ENCODE assay signal across 8 cellular contexts in the genomic region with DNA sequence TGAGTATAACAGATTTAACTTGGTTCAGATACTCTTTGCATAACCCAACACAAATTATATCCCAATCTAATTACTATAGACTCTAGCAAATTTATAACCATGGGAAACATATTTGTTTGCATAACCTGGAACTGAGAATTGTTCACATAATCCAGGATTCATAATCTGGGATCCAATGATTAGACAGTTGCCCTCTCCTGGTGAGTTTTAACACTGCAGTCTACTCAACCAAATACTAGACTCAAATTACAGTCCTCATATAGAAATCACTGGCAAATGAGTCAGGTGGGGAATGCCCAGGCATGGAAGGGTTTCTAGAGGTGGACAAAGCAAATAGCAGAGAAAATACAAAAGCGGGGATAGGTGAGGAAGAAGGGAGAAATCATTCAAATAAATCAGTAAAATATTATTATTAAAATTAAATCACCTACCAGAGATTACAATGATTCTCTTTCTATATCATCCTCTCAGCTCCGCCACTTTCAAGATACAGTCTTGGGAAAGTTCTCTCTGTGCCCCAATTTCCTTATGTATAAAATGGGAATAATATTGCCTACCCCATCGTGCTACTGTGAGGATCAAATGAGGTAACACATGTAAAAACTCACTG. TPM values are rescaled to one million over a fixed set of nuclear protein-coding genes. Genes with fewer than 3 reads are reported as not detected.
DNase-seq lines count a peak whose midpoint lies in the region; ATAC-seq, FAIRE-seq and TF ChIP-seq lines count a peak whose summit lies in the region.

No MANE protein-coding gene starts in this region.

- 68 to 70% methylated on average over 3 of the region's 3 CpGs for WGBS in aorta, 2 donors

- H3K4me3 ChIP-seq in aorta (ENCODE audit: low read length in 2 of 2): no peak overlapping the region

- DNase-seq in CD14-positive monocyte (ENCODE audit: low spot score) (no peak), GM12891 (ENCODE audit: insufficient read length, low spot score) (no peak), NCI-H146 (lab: John Stamatoyannopoulos, UW) (peak; percentile 55), WTC11 (ENCODE audit: low spot score) (no peak), foreskin keratinocyte (peak; percentile 60 to 83), progenitor cell of endocrine pancreas (ENCODE audit: low spot score, unreplicated experiment) (no peak), aorta (no peak), amniotic stem cell (lab: John Stamatoyannopoulos, UW) (no peak)

- H3K4me1 Mint-ChIP-seq in CD14-positive monocyte (peaks cover 66% of the 10 kb centered on the region), WTC11 (peaks cover 8% of the 10 kb centered on the region), progenitor cell of endocrine pancreas (ENCODE audit: low read depth) (peaks cover 22% of the 10 kb centered on the region)

- H3K27ac Mint-ChIP-seq in CD14-positive monocyte (peak overlapping the region in 2 of 7 donors; percentile 44 to 61), WTC11 (no peak overlapping the region), progenitor cell of endocrine pancreas (no peak overlapping the region)

- H3K4me1 ChIP-seq in foreskin keratinocyte (peaks cover 15% of the 10 kb centered on the region), aorta (ENCODE audit: control insufficient read depth in 1 of 2, insufficient read depth in 2 of 2, low read length in 2 of 2) (no peaks in the 10 kb centered on the region)

- TF ChIP-seq POLR2A in GM12891 (IDR thresholded peaks at IDR 0.05; ENCODE audit: low read depth, low read length): no peak

- H3K36me3 Mint-ChIP-seq in CD14-positive monocyte (peaks cover 24 to 40% of the 10 kb centered on the region in 2 donors), WTC11 (no peaks in the 10 kb centered on the region), progenitor cell of endocrine pancreas (ENCODE audit: insufficient read depth) (peaks cover 9% of the 10 kb centered on the region)

- POLR2A ChIA-PET in WTC11 (lab: Charles Lee): no interaction called here

- intact Hi-C loops in CD14-positive monocyte (cut with micrococcal nuclease): no loop called here
- intact Hi-C loops in aorta (cut with DNase I): loop anchor here (10.0 kb wide), 1 partner anchor 328 kb away; the partner anchor contains the start of gene SAMD4A (in 2 of the 2)

- CTCF ChIA-PET in WTC11 (lab: Charles Lee): interaction anchor here (0.7 to 1.3 kb wide), 4 partner anchors 9 to 39 kb away, joined by 3 to 4 read pairs (median 3); partner anchors contain the start of gene GCH1

- TF ChIP-seq CTCF in CD14-positive monocyte (IDR thresholded peaks at IDR 0.05) (peak; percentile 82), WTC11 (IDR thresholded peaks at IDR 0.05) (peak; percentile 65), foreskin keratinocyte (conservative IDR thresholded peaks at IDR 0.05) (peak; percentile 90), progenitor cell of endocrine pancreas (IDR thresholded peaks at IDR 0.05; ENCODE audit: unreplicated experiment) (peak; percentile 67)

- no peaks in the 10 kb centered on the region for H3K9me3 ChIP-seq in aorta (ENCODE audit: control insufficient read depth, low read length)

- peak overlapping the region; percentile 36 for H3K27ac ChIP-seq in foreskin keratinocyte
- H3K27ac ChIP-seq in aorta (ENCODE audit: low read depth in 1 of 2, low read length in 2 of 2): no peak overlapping the region

- H3K27me3 ChIP-seq in foreskin keratinocyte (no peaks in the 10 kb centered on the region), aorta (ENCODE audit: control insufficient read depth in 1 of 2, insufficient read depth in 2 of 2, low read length in 1 of 2) (no peaks in the 10 kb centered on the region)

- H3K9me3 Mint-ChIP-seq in CD14-positive monocyte (peaks cover 0 to 5% (median 0%) of the 10 kb centered on the region in 7 donors), WTC11 (no peaks in the 10 kb centered on the region), progenitor cell of endocrine pancreas (ENCODE audit: low read depth) (no peaks in the 10 kb centered on the region)

- H3K36me3 ChIP-seq in aorta (ENCODE audit: control insufficient read depth in 1 of 2, insufficient read depth in 2 of 2, low read length in 1 of 2): no peaks in the 10 kb centered on the region

- peak; percentile 40 for FAIRE-seq in GM12891 (lab: Jason Lieb, UNC)

- ATAC-seq in WTC11 (peak; percentile 65; the same call in 1 of the 2 replicates), foreskin keratinocyte (peak; percentile 88), aorta (ENCODE audit: low FRiP score) (no peak)

- H3K27me3 Mint-ChIP-seq in CD14-positive monocyte (ENCODE audit: low read depth in 3 of 3): no peaks in the 10 kb centered on the region
- H3K27me3 Mint-ChIP-seq in WTC11 (ENCODE audit: low read depth): no peaks in the 10 kb centered on the region
- H3K27me3 Mint-ChIP-seq in progenitor cell of endocrine pancreas: no peaks in the 10 kb centered on the region

- no peak overlapping the region for H3K4me3 Mint-ChIP-seq in CD14-positive monocyte
- no peak overlapping the region for H3K4me3 Mint-ChIP-seq in WTC11
- H3K4me3 Mint-ChIP-seq in progenitor cell of endocrine pancreas (ENCODE audit: low read depth): no peak overlapping the region

TF ChIP-seq in GM12891, 5 proteins besides CTCF, POLR2A, EP300 and RAD21:
- TF ChIP-seq SPI1 (IDR thresholded peaks at IDR 0.05; ENCODE audit: low read depth, low read length): no peak
- no peak for TF ChIP-seq TAF1 (IDR thresholded peaks at IDR 0.05; ENCODE audit: low read depth, low read length)
- no peak for TF ChIP-seq POU2F2 (IDR thresholded peaks at IDR 0.05; ENCODE audit: low read depth, low read length)
- no peak for TF ChIP-seq POLR2AphosphoS5 (IDR thresholded peaks at IDR 0.05; ENCODE audit: low read depth, low read length)
- no peak for TF ChIP-seq PAX5 (IDR thresholded peaks at IDR 0.05; ENCODE audit: insufficient read depth, low read length, severe bottlenecking)

TF ChIP-seq in WTC11, 78 proteins besides CTCF, POLR2A, EP300 and RAD21:
- no peak for TF ChIP-seq ZNF263 (CRISPR knock-in tag; IDR thresholded peaks at IDR 0.05; ENCODE audit: low read depth)
- TF ChIP-seq ZNF671 (CRISPR knock-in tag; IDR thresholded peaks at IDR 0.05): no peak
- TF ChIP-seq SMAD4 (CRISPR knock-in tag; IDR thresholded peaks at IDR 0.05): no peak
- no peak for TF ChIP-seq ELF4 (CRISPR knock-in tag; IDR thresholded peaks at IDR 0.05; ENCODE audit: low read depth)
- no peak for TF ChIP-seq ZNF423 (CRISPR knock-in tag; IDR thresholded peaks at IDR 0.05)
- no peak for TF ChIP-seq ATF3 (CRISPR knock-in tag; conservative IDR thresholded peaks at IDR 0.05)

RNA-seq across cellular contexts. Expression of gene GCH1, which starts 9.4 kb away (rescaled TPM):
- polyA plus RNA-seq in CD14-positive monocyte: 10 to 100 TPM; 55.3 to 63.3 TPM
- polyA plus RNA-seq in GM12891 (2012; ENCODE audit: low read depth, missing spikeins): 13.7 TPM
- total RNA-seq in WTC11 (2021): 9.2 to 10.3 TPM (median 9.8 TPM) in 3 replicates
- 3.8 and 4.4 TPM in 2 replicates for total RNA-seq in foreskin keratinocyte
- 2.8 and 3.1 TPM in 2 replicates for polyA plus RNA-seq in foreskin keratinocyte
- total RNA-seq in progenitor cell of endocrine pancreas: 33.4 and 35.4 TPM in 2 replicates
- 1 to 10 TPM; 6.0 to 7.4 TPM for total RNA-seq in aorta
- 10 to 100 TPM in 1 of 2 donors, 1 to 10 TPM in 1; 1.3 to 10.4 TPM for polyA plus RNA-seq in aorta

Comparison
In these comparisons a context has a peak if more than half of its experiments do, and no peak if none do; other contexts are left out.
1. DNase-seq: peak in NCI-H146 (single experiment) and foreskin keratinocyte (2 of 2); none in CD14-positive monocyte (single experiment), GM12891 (single experiment), WTC11 (single experiment), progenitor cell of endocrine pancreas (single experiment), aorta (0 of 2) and amniotic stem cell (single experiment).
2. intact Hi-C loops: an anchor here in aorta (10.0 kb wide); none called in CD14-positive monocyte.
3. Peak in every context shown above with its lines, with median percentiles within 50 percentile points of each other: CTCF ChIP-seq.